9 cellular contexts compared by ENCODE assay signal in the genomic region with DNA sequence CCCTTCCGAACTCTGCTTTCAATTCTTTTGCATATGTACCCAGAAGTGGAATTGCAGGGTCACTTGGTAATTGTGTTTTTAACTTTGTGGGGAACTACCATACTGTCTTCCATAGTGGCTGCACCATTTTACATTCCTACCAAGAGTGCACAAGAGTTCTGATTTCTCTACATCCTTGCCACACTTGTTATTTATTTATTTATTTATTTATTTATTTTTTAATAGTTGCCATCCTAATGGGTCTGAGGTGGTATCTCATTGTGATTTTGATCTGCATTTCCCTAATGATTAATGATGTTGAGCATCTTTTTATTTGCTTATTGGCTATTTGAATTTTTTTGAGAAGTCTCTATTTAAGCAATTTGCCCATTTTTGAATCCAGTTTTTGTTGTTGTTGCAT.
"Had no signal": no experiment of that assay in that cellular context is flagged by ENCODE, and none has a peak within 500 bp of the region (broad histone marks: within the 10 kb centered on the region; RNA-seq: fewer than 3 reads in every experiment).

No MANE protein-coding gene starts in this region.

- H3K36me3 ChIP-seq: HAP-1 had no signal

- DNase-seq: GM23248, GOT3, H7, H9, HCEC 1CT, HFFc6 had no signal

- H3K9me3 ChIP-seq: HAP-1 had no signal

- ATAC-seq: GM23338, HCT116 had no signal

- H3K4me1 ChIP-seq: HAP-1 had no signal

- H2AFZ ChIP-seq: GM23248, GM23338 had no signal

- H3K9ac ChIP-seq: GM23248 had no signal

- H3K27ac ChIP-seq: GM23248 had no signal

- H3K4me2 ChIP-seq: GM23338 had no signal

- H3K4me3 ChIP-seq: GM23248, GM23338, HAP-1 had no signal
